1 cellular context compared by ENCODE assay signal in genomic region chr2:172251231-172251630, GRCh38.
TF ChIP-seq lines count a peak whose summit lies in the region.

No MANE protein-coding gene starts in this region.

TF ChIP-seq in WTC11, 78 proteins besides CTCF, POLR2A, EP300 and RAD21 (continued from another document):
- TF ChIP-seq IRF1 (CRISPR knock-in tag; IDR thresholded peaks at IDR 0.05) (no peak), RELA (CRISPR knock-in tag; IDR thresholded peaks at IDR 0.05; ENCODE audit: borderline replicate concordance) (no peak), MAX (CRISPR knock-in tag; IDR thresholded peaks at IDR 0.05) (no peak)
